8 cellular contexts compared by ENCODE assay signal in the genomic region with DNA sequence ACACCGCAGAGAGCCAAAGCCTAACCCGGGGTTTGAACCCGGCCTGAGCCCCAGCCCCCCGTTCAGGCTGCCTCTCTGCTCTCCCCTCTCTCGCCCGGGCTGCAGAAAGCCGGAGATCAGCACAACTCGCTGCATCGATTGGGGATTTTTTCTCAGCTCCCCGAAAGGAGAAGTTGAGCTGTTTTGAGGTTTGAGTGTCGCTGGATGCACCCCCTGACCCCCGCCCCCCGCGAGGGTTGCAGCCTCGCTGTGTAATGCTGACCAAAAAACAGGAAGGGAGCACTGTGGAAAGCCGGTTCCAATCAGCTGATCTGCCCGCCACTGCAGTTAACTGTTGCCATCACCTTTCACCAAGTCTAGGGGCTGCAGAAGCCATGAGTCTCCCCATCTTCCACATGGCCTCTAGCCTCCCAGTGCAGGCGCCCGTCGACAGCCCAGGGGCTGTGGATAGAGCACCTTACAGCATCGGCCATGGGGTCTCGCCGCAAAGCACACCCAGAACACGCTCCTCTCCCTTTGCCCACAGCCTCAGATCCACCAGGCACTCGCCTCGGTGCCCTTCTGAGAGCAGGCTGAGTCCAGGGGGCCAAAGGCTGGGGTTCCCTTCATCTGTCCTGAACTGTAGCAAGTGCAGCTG. TPM values are rescaled to one million over a fixed set of nuclear protein-coding genes. Genes with fewer than 3 reads are reported as not detected.
A peak's percentile ranks its signal among the peaks of the same experiment; 100 is the strongest.
DNase-seq lines count a peak whose midpoint lies in the region; ATAC-seq and TF ChIP-seq lines count a peak whose summit lies in the region.

No MANE protein-coding gene starts in this region.

- in situ Hi-C loops in IMR-90 (cut with MboI; ENCODE audit: low sequenced_read_pairs): no loop called here

- CTCF ChIA-PET in IMR-90 (lab: Yijun Ruan, JAX): no interaction called here

- H3K4ac ChIP-seq in IMR-90 (ENCODE audit: low read depth, low read length): peak overlapping the region; percentile 40; the same call in 1 of the 2 replicates

- TF ChIP-seq CTCF in IMR-90 (conservative IDR thresholded peaks at IDR 0.05; ENCODE audit: low read depth, low read length): no peak
- TF ChIP-seq CTCF in glutamatergic neuron (IDR thresholded peaks at IDR 0.05; ENCODE audit: partially characterized antibody, unreplicated experiment): no peak

- H4K5ac ChIP-seq in IMR-90 (ENCODE audit: low read depth, low read length): no peak overlapping the region

- intact Hi-C loops in IMR-90 (cut with micrococcal nuclease): loop anchor here (2.0 kb wide), 1 partner anchor 25 kb away; no protein-coding TSS in a partner anchor

- H2BK20ac ChIP-seq in IMR-90 (ENCODE audit: low read depth, low read length): no peak overlapping the region

- peaks cover 9% of the 10 kb centered on the region for H3K36me3 Mint-ChIP-seq in glutamatergic neuron (ENCODE audit: unreplicated experiment)

- peak overlapping the region; percentile 14; the same call in 1 of the 2 replicates for H2AK5ac ChIP-seq in IMR-90 (ENCODE audit: low read depth, low read length)

- TF ChIP-seq POLR2A in IMR-90 (IDR thresholded peaks at IDR 0.05; ENCODE audit: low read depth, low read length): no peak

- no peak overlapping the region for H3K18ac ChIP-seq in IMR-90 (ENCODE audit: low read depth, low read length)

- H3K4me3 ChIP-seq in IMR-90 (ENCODE audit: insufficient read depth, low read depth, low read length): no peak overlapping the region
- no peak overlapping the region for H3K4me3 ChIP-seq in duodenal mucosa (ENCODE audit: low read depth in 1 of 2, low read length in 2 of 2)

- peaks cover 67% of the 10 kb centered on the region for H4K20me1 ChIP-seq in IMR-90 (ENCODE audit: insufficient read depth, low read length)

- H3K23ac ChIP-seq in IMR-90 (ENCODE audit: low read depth, low read length): no peak overlapping the region

- H4K91ac ChIP-seq in IMR-90 (ENCODE audit: insufficient read depth, low read depth, low read length): no peak overlapping the region

- BruUV-seq in IMR-90 (replicated peaks; lab: Mats Ljungman, UMichigan): no TSS peak

- H3K14ac ChIP-seq in IMR-90 (replicated peaks; ENCODE audit: low read depth, low read length): no peak overlapping the region

- POLR2A ChIA-PET in IMR-90 (lab: Charles Lee; ENCODE audit: unreplicated experiment): no interaction called here

- H3K4me1 Mint-ChIP-seq in glutamatergic neuron (ENCODE audit: low read depth, unreplicated experiment): peaks cover 16% of the 10 kb centered on the region

- H3K27ac Mint-ChIP-seq in glutamatergic neuron (ENCODE audit: unreplicated experiment): no peak overlapping the region

- DNase-seq in IMR-90 (no peak), glutamatergic neuron (no peak), COLO829 (ENCODE audit: low spot score) (no peak), SHP77 treated with DMSO at 0.1 percent for 48 hours (lab: John Stamatoyannopoulos, UW) (no peak)
- DNase-seq in stimulated activated CD8-positive, alpha-beta memory T cell treated with anti-CD3 and anti-CD28 coated beads, Interleukin-15, amount 100 ng/mL, for 48 hours (ENCODE audit: low read depth in 2 of 2): peak; percentile 11 to 40
- no peak for DNase-seq in effector CD4-positive, alpha-beta T cell

- H3K9me3 ChIP-seq in IMR-90 (ENCODE audit: control insufficient read depth, insufficient read depth, low read length) (no peaks in the 10 kb centered on the region), duodenal mucosa (ENCODE audit: control insufficient read depth in 1 of 2, low read length in 2 of 2) (no peaks in the 10 kb centered on the region)

- no peak overlapping the region; the same call in 1 of the 2 replicates for H2BK120ac ChIP-seq in IMR-90 (ENCODE audit: low read depth, low read length)

- 88% methylated on average over 6 of the region's 26 CpGs; no CpG with 5 or more reads in 1 of the 2 experiments for WGBS in IMR-90 (ENCODE audit: extremely low coverage in 2 of 2, insufficient read length in 1 of 2), 2 experiments

- peak overlapping the region; percentile 2 for H2AFZ ChIP-seq in IMR-90 (replicated peaks; ENCODE audit: low read length, poor library complexity)

- dilution Hi-C loops in IMR-90 (cut with HindIII; ENCODE audit: low sequenced_read_pairs, unreplicated experiment): no loop called here

- peak overlapping the region; percentile 34 for H2AK9ac ChIP-seq in IMR-90 (replicated peaks; ENCODE audit: low read depth, low read length, poor library complexity)

- H3K9ac ChIP-seq in IMR-90 (ENCODE audit: low read depth, low read length) (no peak overlapping the region), duodenal mucosa (ENCODE audit: low read depth in 1 of 2, low read length in 2 of 2) (no peak overlapping the region)

- 0 out of 4 replicates have a peak overlapping the region, but pooled peaks of 1 of the 2 experiments have one; percentile 15 for H4K8ac ChIP-seq in IMR-90 (ENCODE audit: low read depth in 2 of 2, low read length in 2 of 2)

- TF ChIP-seq RAD21 in IMR-90 (IDR thresholded peaks at IDR 0.05; ENCODE audit: low read length): no peak

- H3K27me3 Mint-ChIP-seq in glutamatergic neuron (ENCODE audit: unreplicated experiment): peaks cover 17% of the 10 kb centered on the region

- H3K56ac ChIP-seq in IMR-90 (ENCODE audit: extremely low read depth, insufficient read depth, low read length): no peak overlapping the region

- H3K27ac ChIP-seq in IMR-90 (ENCODE audit: insufficient read depth, low read length) (peak overlapping the region; percentile 23), duodenal mucosa (ENCODE audit: low read depth, low read length) (peak overlapping the region; percentile 50)

- H2BK15ac ChIP-seq in IMR-90 (ENCODE audit: low read depth, low read length): no peak overlapping the region

- peak; percentile 59 for ATAC-seq in GM19023 (IDR thresholded peaks at IDR 0.05; ENCODE audit: unreplicated experiment)
- no peak for ATAC-seq in IMR-90 (ENCODE audit: low read depth)

- peak overlapping the region; percentile 41 for H2BK5ac ChIP-seq in IMR-90 (ENCODE audit: low read depth, low read length, poor library complexity, severe bottlenecking)

- H3K79me1 ChIP-seq in IMR-90 (ENCODE audit: low read depth in 1 of 2, low read length in 2 of 2): peaks cover 24 to 88% of the 10 kb centered on the region in 2 experiments

- H3K4me3 Mint-ChIP-seq in glutamatergic neuron (ENCODE audit: unreplicated experiment): no peak overlapping the region

- H3K27me3 ChIP-seq in IMR-90 (ENCODE audit: control insufficient read depth, insufficient read depth, low read length) (no peaks in the 10 kb centered on the region), duodenal mucosa (ENCODE audit: control insufficient read depth in 1 of 2, insufficient read depth in 2 of 2, low read length in 2 of 2) (no peaks in the 10 kb centered on the region)

- H3K9me1 ChIP-seq in IMR-90 (ENCODE audit: insufficient read depth, low read length): peaks cover 28% of the 10 kb centered on the region

- peaks cover 45% of the 10 kb centered on the region for H3K36me3 ChIP-seq in IMR-90 (ENCODE audit: control insufficient read depth, insufficient read depth, low read length)
- H3K36me3 ChIP-seq in duodenal mucosa (ENCODE audit: control insufficient read depth in 1 of 2, insufficient read depth in 2 of 2, low read length in 2 of 2): peaks cover 5 to 17% of the 10 kb centered on the region in 2 donors

- H3K4me1 ChIP-seq in IMR-90 (ENCODE audit: control insufficient read depth, insufficient read depth, low read length): peaks cover 18% of the 10 kb centered on the region
- H3K4me1 ChIP-seq in duodenal mucosa (ENCODE audit: control insufficient read depth in 1 of 2, insufficient read depth in 2 of 2, low read length in 2 of 2): peaks cover 16 to 40% of the 10 kb centered on the region in 2 donors

- peaks cover 10% of the 10 kb centered on the region for H3K9me3 Mint-ChIP-seq in glutamatergic neuron (ENCODE audit: unreplicated experiment)

- H3K4me2 ChIP-seq in IMR-90 (ENCODE audit: low read depth, low read length): no peak overlapping the region

TF ChIP-seq in IMR-90, 13 proteins besides CTCF, POLR2A, EP300 and RAD21 (continues in another document):
- TF ChIP-seq NFE2L2 (IDR thresholded peaks at IDR 0.05; ENCODE audit: low read depth, low read length): no peak
- no peak for TF ChIP-seq FOS (IDR thresholded peaks at IDR 0.05; ENCODE audit: low read depth, low read length)
- TF ChIP-seq BHLHE40 (IDR thresholded peaks at IDR 0.05; ENCODE audit: low read depth, low read length): no peak
- no peak for TF ChIP-seq CHD1 (IDR thresholded peaks at IDR 0.05; ENCODE audit: low read depth, low read length)
- no peak for TF ChIP-seq RFX5 (IDR thresholded peaks at IDR 0.05; ENCODE audit: low read depth, low read length)
- no peak for TF ChIP-seq SMC3 (IDR thresholded peaks at IDR 0.05; ENCODE audit: low read depth, low read length)
- no peak for TF ChIP-seq CEBPB (IDR thresholded peaks at IDR 0.05; ENCODE audit: low read depth, low read length)
- TF ChIP-seq RCOR1 (IDR thresholded peaks at IDR 0.05; ENCODE audit: insufficient replicate concordance, low read length): no peak
- no peak for TF ChIP-seq MAFK (IDR thresholded peaks at IDR 0.05; ENCODE audit: low read depth, low read length)
- TF ChIP-seq ELK1 (IDR thresholded peaks at IDR 0.05; ENCODE audit: borderline replicate concordance, low read depth, low read length): no peak
- TF ChIP-seq MXI1 (IDR thresholded peaks at IDR 0.05; ENCODE audit: borderline replicate concordance, low read depth, low read length): no peak
- TF ChIP-seq MAZ (IDR thresholded peaks at IDR 0.05; ENCODE audit: borderline replicate concordance, low read depth, low read length): no peak

RNA-seq across cellular contexts. Expression of gene MYO9B, which starts 34.5 kb away (rescaled TPM):
- total RNA-seq in IMR-90 (2012; rRNA removed) (59.7 and 61.8 TPM in 2 replicates), glutamatergic neuron (ENCODE audit: unreplicated experiment) (237 TPM)
- polyA plus RNA-seq in IMR-90 (2012; rRNA removed): 77.8 and 91.3 TPM in 2 replicates
- polyA plus RNA-seq in IMR-90 (2012; cell fraction: cytosol; rRNA removed): 40.1 and 51.5 TPM in 2 replicates
- 248 and 366 TPM in 2 replicates for polyA plus RNA-seq in IMR-90 (2012; cell fraction: nucleus; rRNA removed; ENCODE audit: low replicate concordance)

RNA-seq across cellular contexts. Expression of gene HAUS8, which starts 34.8 kb away (rescaled TPM):
- total RNA-seq in IMR-90 (2012; rRNA removed) (3.4 and 3.9 TPM in 2 replicates), glutamatergic neuron (ENCODE audit: unreplicated experiment) (9.1 TPM)
- polyA plus RNA-seq in IMR-90 (2012; rRNA removed): 12.8 and 14.2 TPM in 2 replicates
- 5.6 and 11.0 TPM in 2 replicates for polyA plus RNA-seq in IMR-90 (2012; cell fraction: cytosol; rRNA removed)
- 9.8 and 12.0 TPM in 2 replicates for polyA plus RNA-seq in IMR-90 (2012; cell fraction: nucleus; rRNA removed; ENCODE audit: low replicate concordance)

Comparison
In these comparisons a context has a peak if more than half of its experiments do, and no peak if none do; other contexts are left out.
1. DNase-seq: peak in stimulated activated CD8-positive, alpha-beta memory T cell treated with anti-CD3 and anti-CD28 coated beads, Interleukin-15, amount 100 ng/mL, for 48 hours (2 of 2); none in IMR-90 (single experiment), glutamatergic neuron (single experiment), effector CD4-positive, alpha-beta T cell (single experiment), COLO829 (single experiment) and SHP77 treated with DMSO at 0.1 percent for 48 hours (single experiment).